Comparison of ENCODE assay signal across 35 cellular contexts in the genomic region with DNA sequence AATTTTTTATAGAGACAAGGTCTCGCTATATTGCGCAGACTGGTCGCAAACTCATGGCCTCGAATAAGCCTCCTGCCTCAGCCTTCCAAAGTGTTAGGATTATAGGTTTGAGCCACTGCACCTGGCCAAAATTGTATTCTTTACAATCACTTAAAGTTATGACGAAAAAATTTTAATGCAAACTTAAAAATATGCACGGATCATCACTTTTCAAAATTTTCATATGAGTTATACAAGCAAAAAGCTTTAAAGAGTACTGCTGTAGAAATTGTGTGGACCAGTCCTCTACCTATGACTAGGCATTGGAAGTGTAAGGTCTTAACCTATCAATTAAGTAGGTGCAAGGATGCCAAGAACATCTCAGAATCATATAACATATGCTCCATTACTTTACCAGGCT.
"Had no signal": no experiment of that assay in that cellular context is flagged by ENCODE, and none has a peak within 500 bp of the region (broad histone marks: within the 10 kb centered on the region; RNA-seq: fewer than 3 reads in every experiment).

No MANE protein-coding gene starts in this region.

- H3K4me3 ChIP-seq: MG63 had no signal

- H3K27me3 ChIP-seq: MG63 had no signal

- DNase-seq: Kasumi-1, MG63, MM.1S, MV-4-11, NCI-H1048, NCI-H1092, NCI-H1092 treated with DMSO at 0.1 percent for 48 hours, NCI-H1105, NCI-H1105 treated with DMSO at 0.1 percent for 48 hours, NCI-H1417, NCI-H1417 treated with DMSO at 0.1 percent for 48 hours, NCI-H1436, NCI-H1436 treated with DMSO at 0.1 percent for 48 hours, NCI-H146, NCI-H1694, NCI-H1694 treated with DMSO at 0.1 percent for 48 hours, NCI-H187, NCI-H187 treated with DMSO at 0.1 percent for 48 hours, NCI-H1930, NCI-H2029, NCI-H2029 treated with DMSO at 0.1 percent for 48 hours, NCI-H2081, NCI-H2081 treated with DMSO at 0.1 percent for 48 hours, NCI-H2107, NCI-H2171, NCI-H2171 treated with DMSO at 0.1 percent for 48 hours, NCI-H2227 treated with DMSO at 0.1 percent for 48 hours, NCI-H226, NCI-H345, NCI-H446, NCI-H446 treated with DMSO at 0.1 percent for 48 hours, NCI-H510A, NCI-H510A treated with DMSO at 0.1 percent for 48 hours, NCI-H524, NCI-H524 treated with DMSO at 0.1 percent for 48 hours had no signal
